21 cellular contexts compared by ENCODE assay signal in the genomic region with DNA sequence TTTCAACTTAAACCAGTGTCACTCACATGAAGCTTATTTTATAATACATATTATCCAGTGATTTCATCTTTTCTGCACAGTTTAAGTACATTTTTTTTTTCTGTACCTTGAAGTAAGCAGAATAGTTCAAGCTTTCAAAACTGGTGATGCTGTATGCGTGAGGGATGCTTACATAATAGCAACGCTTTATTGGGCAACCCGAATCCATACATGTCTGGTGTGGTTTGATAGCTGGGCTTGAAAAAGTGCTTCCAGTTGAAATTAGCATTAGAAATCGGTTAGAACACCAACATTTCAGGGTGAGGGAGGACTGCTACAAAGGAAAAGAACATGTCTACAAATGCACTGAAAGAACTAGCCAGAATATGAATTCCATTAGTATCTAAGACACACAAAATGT.
DNase-seq lines count a peak whose midpoint lies in the region; ATAC-seq and TF ChIP-seq lines count a peak whose summit lies in the region.
"Had no signal": no experiment of that assay in that cellular context is flagged by ENCODE, and none has a peak within 500 bp of the region (broad histone marks: within the 10 kb centered on the region; RNA-seq: fewer than 3 reads in every experiment).

No MANE protein-coding gene starts in this region.

- H3K4me1 ChIP-seq in left ventricle myocardium inferior: peaks cover 50% of the 10 kb centered on the region
- peaks cover 0 to 43% (median 6%) of the 10 kb centered on the region in 4 donors for H3K4me1 ChIP-seq in tibial nerve
- H3K4me1 ChIP-seq in OCI-LY7 (ENCODE audit: insufficient read depth, low read length, poor library complexity, severe bottlenecking): no peaks in the 10 kb centered on the region
- H3K4me1 ChIP-seq: SJSA1 had no signal

- H3K4me3 ChIP-seq in left ventricle myocardium inferior (no peak overlapping the region), epithelial cell of esophagus (ENCODE audit: low read length) (no peak overlapping the region), tibial nerve (peak overlapping the region; percentile 1 to 51 (median 40)), OCI-LY7 (ENCODE audit: low read depth, low read length, poor library complexity, severe bottlenecking) (no peak overlapping the region)
- H3K4me3 ChIP-seq: esophagus squamous epithelium, SJSA1, thoracic aorta had no signal

- CTCF ChIA-PET in OCI-LY7 (lab: Charles Lee; ENCODE audit: unreplicated experiment): interaction anchor here (0.7 kb wide), 1 partner anchor 39 kb away, joined by 3 read pairs; no protein-coding TSS in a partner anchor

- no TSS peak for BruUV-seq in OCI-LY7 (replicated peaks; lab: Mats Ljungman, UMichigan)

- TF ChIP-seq CTCF in left ventricle myocardium inferior (IDR thresholded peaks at IDR 0.05; ENCODE audit: borderline replicate concordance) (no peak), epithelial cell of esophagus (IDR thresholded peaks at IDR 0.05; ENCODE audit: insufficient read depth, low read depth, low read length, missing control alignments) (no peak), tibial nerve (IDR thresholded peaks at IDR 0.05) (no peak), OCI-LY7 (conservative IDR thresholded peaks at IDR 0.05; ENCODE audit: low read length) (no peak)

- no peaks in the 10 kb centered on the region for H3K9me3 ChIP-seq in left ventricle myocardium inferior (replicated peaks)
- H3K9me3 ChIP-seq in tibial nerve: no peaks in the 10 kb centered on the region
- no peaks in the 10 kb centered on the region for H3K9me3 ChIP-seq in OCI-LY7 (ENCODE audit: low read length)
- H3K9me3 ChIP-seq: esophagus squamous epithelium, SJSA1, thoracic aorta had no signal

- H3K27me3 ChIP-seq in left ventricle myocardium inferior (ENCODE audit: low read depth): no peaks in the 10 kb centered on the region
- no peaks in the 10 kb centered on the region for H3K27me3 ChIP-seq in tibial nerve
- H3K27me3 ChIP-seq: esophagus squamous epithelium had no signal

- H3K36me3 ChIP-seq in left ventricle myocardium inferior (peaks cover 7% of the 10 kb centered on the region), tibial nerve (peaks cover 0 to 8% (median 0%) of the 10 kb centered on the region in 3 donors), OCI-LY7 (ENCODE audit: insufficient read depth, low read length) (no peaks in the 10 kb centered on the region)
- H3K36me3 ChIP-seq: SJSA1 had no signal

- no peak for TF ChIP-seq POLR2A in tibial nerve (IDR thresholded peaks at IDR 0.05)

- no peak for TF ChIP-seq EP300 in tibial nerve (IDR thresholded peaks at IDR 0.05)

- H3K27ac ChIP-seq in left ventricle myocardium inferior (replicated peaks): peak overlapping the region; percentile 92
- peak overlapping the region; percentile 64 to 94 (median 81) for H3K27ac ChIP-seq in tibial nerve
- no peak overlapping the region for H3K27ac ChIP-seq in OCI-LY7 (ENCODE audit: low read depth, low read length, poor library complexity, severe bottlenecking)
- H3K27ac ChIP-seq: SJSA1 had no signal

- DNase-seq in left ventricle myocardium inferior: no peak
- DNase-seq in Right ventricle myocardium superior: no peak
- peak; percentile 70 for DNase-seq in NOMO-1 treated with DMSO at 0.1 percent for 48 hours (lab: John Stamatoyannopoulos, UW; ENCODE audit: unreplicated experiment)
- DNase-seq in epithelial cell of esophagus (ENCODE audit: low read depth): peak; percentile 14
- no peak for DNase-seq in tibial nerve (ENCODE audit: low spot score in 2 of 2)
- no peak for DNase-seq in SW480 (ENCODE audit: low spot score)
- DNase-seq in OCI-LY7 (ENCODE audit: low spot score): no peak
- DNase-seq: activated CD4-positive, CD25-positive, alpha-beta regulatory T cell; amniotic stem cell; central memory CD4-positive, alpha-beta T cell; COR-L47; effector memory CD4-positive, alpha-beta T cell; esophagus squamous epithelium; HFFc6; NCI-H1048; NCI-H2081 treated with DMSO at 0.1 percent for 48 hours; retina; T-helper 9 cell had no signal

- POLR2A ChIA-PET in OCI-LY7 (lab: Charles Lee): no interaction called here

- intact Hi-C loops in left ventricle myocardium inferior (cut with micrococcal nuclease): no loop called here
- intact Hi-C loops in Right ventricle myocardium superior (cut with DNase I): no loop called here
- intact Hi-C loops in OCI-LY7 (cut with micrococcal nuclease; ENCODE audit: unreplicated experiment): no loop called here

- WGBS in tibial nerve, 2 donors: 42 to 43% methylated on average over 4 of the region's 4 CpGs

- H3K9me2 ChIP-seq in OCI-LY7 (ENCODE audit: insufficient read depth, low read length): no peaks in the 10 kb centered on the region

- ATAC-seq in Right ventricle myocardium superior (ENCODE audit: poor library complexity) (no peak), HG03520 (IDR thresholded peaks at IDR 0.05; ENCODE audit: unreplicated experiment) (no peak)

- H4K20me1 ChIP-seq in OCI-LY7 (ENCODE audit: insufficient read depth, low read length): no peaks in the 10 kb centered on the region

- no peak overlapping the region for H3K4me2 ChIP-seq in OCI-LY7 (ENCODE audit: low read length)

- H3K79me2 ChIP-seq in OCI-LY7 (ENCODE audit: insufficient read depth, low read depth, low read length): no peaks in the 10 kb centered on the region

- no peak overlapping the region for H2AFZ ChIP-seq in OCI-LY7 (ENCODE audit: low read length)

Comparison
In these comparisons a context has a peak if more than half of its experiments do, and no peak if none do; other contexts are left out.
1. DNase-seq: peak in NOMO-1 treated with DMSO at 0.1 percent for 48 hours (single experiment) and epithelial cell of esophagus (single experiment); none in left ventricle myocardium inferior (single experiment), Right ventricle myocardium superior (single experiment), tibial nerve (0 of 2), SW480 (single experiment) and OCI-LY7 (single experiment).
2. H3K4me3 ChIP-seq: peak in tibial nerve (4 of 4); none in left ventricle myocardium inferior (single experiment), epithelial cell of esophagus (single experiment) and OCI-LY7 (single experiment).